8 cellular contexts compared by ENCODE assay signal in genomic region chr1:1631793-1632420, GRCh38. TPM values are rescaled to one million over a fixed set of nuclear protein-coding genes. Genes with fewer than 3 reads are reported as not detected.
DNase-seq lines count a peak whose midpoint lies in the region; ATAC-seq and TF ChIP-seq lines count a peak whose summit lies in the region.

Gene MMP23B, plus strand, starts transcription at chr1:1632173. Its CDS starts 46 bp downstream, at chr1:1632219.

- H3K27ac Mint-ChIP-seq in CD14-positive monocyte (no peak within 1 kb of the TSS), glutamatergic neuron (ENCODE audit: unreplicated experiment) (peak within 1 kb of the TSS; percentile 86), nephron progenitor cell (no peak within 1 kb of the TSS)
- no peak within 1 kb of the TSS for H3K27ac Mint-ChIP-seq in activated CD4-positive, alpha-beta memory T cell treated with anti-CD3 and anti-CD28 coated beads for 36 hours

- H3K36me3 ChIP-seq in KMS-11 (ENCODE audit: insufficient read depth), result no peaks in the 10 kb centered on the region

- no peak within 1 kb of the TSS for H3K9ac ChIP-seq in KMS-11

- H3K27me3 Mint-ChIP-seq in CD14-positive monocyte (ENCODE audit: low read depth in 3 of 3), result peaks cover 12 to 44% (median 22%) of the 10 kb centered on the region in 3 donors
- H3K27me3 Mint-ChIP-seq in glutamatergic neuron (ENCODE audit: unreplicated experiment), result peaks cover 10% of the 10 kb centered on the region
- peaks cover 19% of the 10 kb centered on the region for H3K27me3 Mint-ChIP-seq in nephron progenitor cell (ENCODE audit: low read depth, poor library complexity)
- peaks cover 4% of the 10 kb centered on the region for H3K27me3 Mint-ChIP-seq in activated CD4-positive, alpha-beta memory T cell treated with anti-CD3 and anti-CD28 coated beads for 36 hours

- no peaks in the 10 kb centered on the region for H3K27me3 ChIP-seq in KMS-11 (ENCODE audit: insufficient read depth, low read depth)

- no peaks in the 10 kb centered on the region for H3K79me2 ChIP-seq in KMS-11 (ENCODE audit: insufficient read depth, low read depth)

- no peak within 1 kb of the TSS for H3K27ac ChIP-seq in KMS-11

- peaks cover 13 to 19% of the 10 kb centered on the region in 2 donors for H3K36me3 Mint-ChIP-seq in CD14-positive monocyte
- H3K36me3 Mint-ChIP-seq in glutamatergic neuron (ENCODE audit: unreplicated experiment), result no peaks in the 10 kb centered on the region
- H3K36me3 Mint-ChIP-seq in nephron progenitor cell (ENCODE audit: low read depth), result no peaks in the 10 kb centered on the region
- H3K36me3 Mint-ChIP-seq in activated CD4-positive, alpha-beta memory T cell treated with anti-CD3 and anti-CD28 coated beads for 36 hours, result peaks cover 2% of the 10 kb centered on the region

- peak within 1 kb of the TSS; percentile 82; the same call in 1 of the 2 replicates for H3K4me2 ChIP-seq in KMS-11

- in situ Hi-C loops in KBM-7 (cut with MboI; ENCODE audit: low pct_unique_long_range_greater_than_20kb, low sequenced_read_pairs), result no loop called here

- no peak within 1 kb of the TSS for H3K4me3 ChIP-seq in KMS-11 (IDR thresholded peaks at IDR 0.05; ENCODE audit: insufficient read depth, low read depth, low read length)

- no peak within 1 kb of the TSS for H2AFZ ChIP-seq in KMS-11 (ENCODE audit: low read depth)

- CTCF ChIA-PET in activated CD4-positive, alpha-beta memory T cell treated with anti-CD3 and anti-CD28 coated beads for 36 hours (lab: Charles Lee), result interaction anchor here (0.5 kb wide), 1 partner anchor 18 kb away, joined by 3 read pairs; no protein-coding TSS in a partner anchor

- POLR2A ChIA-PET in activated CD4-positive, alpha-beta memory T cell treated with anti-CD3 and anti-CD28 coated beads for 36 hours (lab: Charles Lee), result no interaction called here

- ATAC-seq in HG03571 (IDR thresholded peaks at IDR 0.05; ENCODE audit: unreplicated experiment), result no peak

- H3K4me3 Mint-ChIP-seq in CD14-positive monocyte, result peak within 1 kb of the TSS in 1 of 2 donors; percentile 67
- H3K4me3 Mint-ChIP-seq in glutamatergic neuron (ENCODE audit: unreplicated experiment), result peak within 1 kb of the TSS; percentile 83
- H3K4me3 Mint-ChIP-seq in nephron progenitor cell, result peak within 1 kb of the TSS; percentile 56
- H3K4me3 Mint-ChIP-seq in activated CD4-positive, alpha-beta memory T cell treated with anti-CD3 and anti-CD28 coated beads for 36 hours, result no peak within 1 kb of the TSS

- H3K4me1 Mint-ChIP-seq in CD14-positive monocyte, result peaks cover 2% of the 10 kb centered on the region
- H3K4me1 Mint-ChIP-seq in glutamatergic neuron (ENCODE audit: low read depth, unreplicated experiment), result no peaks in the 10 kb centered on the region
- no peaks in the 10 kb centered on the region for H3K4me1 Mint-ChIP-seq in nephron progenitor cell
- peaks cover 7% of the 10 kb centered on the region for H3K4me1 Mint-ChIP-seq in activated CD4-positive, alpha-beta memory T cell treated with anti-CD3 and anti-CD28 coated beads for 36 hours (ENCODE audit: low read depth)

- intact Hi-C loops in CD14-positive monocyte (cut with micrococcal nuclease), result no loop called here
- intact Hi-C loops in activated CD4-positive, alpha-beta memory T cell treated with anti-CD3 and anti-CD28 coated beads for 36 hours (cut with micrococcal nuclease), result loop anchor here (2.0 kb wide), 1 partner anchor 17 kb away; the partner anchor contains the start of gene MIB2

- H3K4me1 ChIP-seq in KMS-11 (ENCODE audit: low read depth, poor library complexity, severe bottlenecking), result no peaks in the 10 kb centered on the region

- H4K20me1 ChIP-seq in KMS-11 (ENCODE audit: insufficient read depth), result no peaks in the 10 kb centered on the region

- TF ChIP-seq CTCF in CD14-positive monocyte (IDR thresholded peaks at IDR 0.05), result no peak
- TF ChIP-seq CTCF in KMS-11 (conservative IDR thresholded peaks at IDR 0.05; ENCODE audit: low read depth, low read length), result no peak
- no peak for TF ChIP-seq CTCF in glutamatergic neuron (IDR thresholded peaks at IDR 0.05; ENCODE audit: partially characterized antibody, unreplicated experiment)
- no peak for TF ChIP-seq CTCF in nephron progenitor cell (IDR thresholded peaks at IDR 0.05)

- DNase-seq in CD14-positive monocyte (ENCODE audit: low spot score) (peak; percentile 39), glutamatergic neuron (peak; percentile 76), nephron progenitor cell (peak; percentile 67), KBM-7 (no peak), MV-4-11 (lab: John Stamatoyannopoulos, UW) (no peak)
- DNase-seq in activated CD4-positive, alpha-beta memory T cell treated with anti-CD3 and anti-CD28 coated beads for 36 hours, result no peak

- H3K9me3 Mint-ChIP-seq in CD14-positive monocyte, result peaks cover 0 to 11% (median 3%) of the 10 kb centered on the region in 7 donors
- peaks cover 7% of the 10 kb centered on the region for H3K9me3 Mint-ChIP-seq in glutamatergic neuron (ENCODE audit: unreplicated experiment)
- H3K9me3 Mint-ChIP-seq in nephron progenitor cell, result no peaks in the 10 kb centered on the region
- H3K9me3 Mint-ChIP-seq in activated CD4-positive, alpha-beta memory T cell treated with anti-CD3 and anti-CD28 coated beads for 36 hours, result no peaks in the 10 kb centered on the region

RNA-seq across cellular contexts. Expression of gene MMP23B, which starts in this region (rescaled TPM):
- polyA plus RNA-seq in CD14-positive monocyte, result under 1 TPM; 0.21 to 0.24 TPM
- 162 TPM for total RNA-seq in glutamatergic neuron (ENCODE audit: unreplicated experiment)
- total RNA-seq in activated CD4-positive, alpha-beta memory T cell treated with anti-CD3 and anti-CD28 coated beads for 36 hours, result 1 to 10 TPM in 1 of 2 experiments, under 1 TPM in 1; 0.61 to 1.1 TPM

Comparison
In these comparisons a context has a peak if more than half of its experiments do, and no peak if none do; other contexts are left out.
1. RNA of gene MMP23B (total RNA-seq): 162 TPM in glutamatergic neuron (single experiment); 0.61 to 1.1 TPM in activated CD4-positive, alpha-beta memory T cell treated with anti-CD3 and anti-CD28 coated beads for 36 hours; every median in the first group is over 10 times any median in the second.
2. Peak in DNase-seq in CD14-positive monocyte; RNA of the gene not detected or under 1 TPM.
3. DNase-seq: peak in glutamatergic neuron (single experiment) and nephron progenitor cell (single experiment); none in KBM-7 (single experiment), MV-4-11 (single experiment) and activated CD4-positive, alpha-beta memory T cell treated with anti-CD3 and anti-CD28 coated beads for 36 hours (single experiment).